8 cellular contexts compared by ENCODE assay signal in genomic region chr7:132189881-132190280, GRCh38.
"Had no signal": no experiment of that assay in that cellular context is flagged by ENCODE, and none has a peak within 500 bp of the region (broad histone marks: within the 10 kb centered on the region; RNA-seq: fewer than 3 reads in every experiment).

No MANE protein-coding gene starts in this region.

- H3K4me3 Mint-ChIP-seq: H9, IgD-negative memory B cell had no signal

- H3K4me1 Mint-ChIP-seq: IgD-negative memory B cell had no signal

- ATAC-seq: HepG2 had no signal

- H3K27ac Mint-ChIP-seq: IgD-negative memory B cell had no signal

- H3K27me3 Mint-ChIP-seq: IgD-negative memory B cell had no signal

- FAIRE-seq: H54, HepG2 had no signal

- DNase-seq: GM23248, GOT3, H9, HCEC 1CT, KBM-7 had no signal

- H3K4me3 ChIP-seq: GM23248 had no signal
